Comparison of ENCODE assay signal across 29 cellular contexts in genomic region chr11:6547177-6547576, GRCh38.
"Had no signal": no experiment of that assay in that cellular context is flagged by ENCODE, and none has a peak within 500 bp of the region (broad histone marks: within the 10 kb centered on the region; RNA-seq: fewer than 3 reads in every experiment).

No MANE protein-coding gene starts in this region.

- H3K27me3 ChIP-seq: Peyer's patch, SJSA1 had no signal

- H3K4me3 ChIP-seq: Peyer's patch, SJSA1 had no signal

- H3K4me2 ChIP-seq: SK-N-SH had no signal

- H3K4me1 ChIP-seq: Peyer's patch, SJSA1 had no signal

- H3K9ac ChIP-seq: SK-N-SH had no signal

- ATAC-seq: activated CD4-positive, alpha-beta T cell treated with anti-CD3 and anti-CD28 coated beads for 36 hours; activated CD8-positive, alpha-beta memory T cell treated with anti-CD3 and anti-CD28 coated beads, Interleukin-2, amount 10 ng/mL, durations not matched to agents 7 days and 5 days; activated naive CD8-positive, alpha-beta T cell treated with anti-CD3 and anti-CD28 coated beads, Interleukin-2, amount 50 U/mL, for 24 hours; PC-3 had no signal

- H3K36me3 ChIP-seq: SJSA1 had no signal

- DNase-seq: activated CD4-positive, alpha-beta memory T cell treated with anti-CD3 and anti-CD28 coated beads, Interleukin-2, amount 10 ng/mL, durations not matched to agents 7 days and 5 days; activated CD4-positive, alpha-beta T cell treated with anti-CD3 and anti-CD28 coated beads for 36 hours; activated CD4-positive, alpha-beta T cell treated with anti-CD3 and anti-CD28 coated beads, Interleukin-2, amount 50 U/mL, for 1 hour; activated CD8-positive, alpha-beta memory T cell treated with anti-CD3 and anti-CD28 coated beads for 24 hours; activated CD8-positive, alpha-beta memory T cell treated with anti-CD3 and anti-CD28 coated beads, Interleukin-2, amount 10 ng/mL, durations not matched to agents 7 days and 5 days; activated CD8-positive, alpha-beta memory T cell treated with anti-CD3 and anti-CD28 coated beads, Interleukin-2, amount 50 U/mL, for 48 hours; activated effector memory CD4-positive, alpha-beta T cell treated with Interleukin-2 at 50 U/mL for 16 hours; activated naive CD4-positive, alpha-beta T cell treated with anti-CD3 and anti-CD28 coated beads, Interleukin-2, amount 10 ng/mL, durations not matched to agents 7 days and 5 days; activated naive CD8-positive, alpha-beta T cell treated with anti-CD3 and anti-CD28 coated beads, Interleukin-2, amount 50 U/mL, for 24 hours; activated T-cell treated with anti-CD3 and anti-CD28 coated beads, Interleukin-2, amount 50 U/mL, for 48 hours; anterior cingulate cortex; central memory CD4-positive, alpha-beta T cell; Karpas-422; KBM-7; NCI-H1105; NCI-H1436; NCI-H1694; NCI-H1930; NCI-H2081 treated with DMSO at 0.1 percent for 48 hours; NCI-H345; NCI-H524 treated with DMSO at 0.1 percent for 48 hours; NCI-H748 treated with DMSO at 0.1 percent for 48 hours; NK-92 treated with Interleukin-12 subunit alpha and Interleukin-12 subunit beta, amount 100 ng/mL, for 24 hours; PC-3; Peyer's patch; RPMI8226; SHP77 treated with DMSO at 0.1 percent for 48 hours; SK-N-SH had no signal

- H3K27ac ChIP-seq: Peyer's patch, SJSA1 had no signal

- H3K9me3 ChIP-seq: Peyer's patch, SJSA1, SK-N-SH had no signal
